Comparison of ENCODE assay signal across 1 cellular context in genomic region chr7:74650493-74651135, GRCh38.
TF ChIP-seq lines count a peak whose summit lies in the region.
"Not testable (repeated sequence)": the region's sequence is repeated elsewhere in the genome, so short reads cannot be mapped to it uniquely, and the experiment has no call there.

No MANE protein-coding gene starts in this region.

TF ChIP-seq in K562, 482 proteins besides CTCF, POLR2A, EP300 and RAD21 (continued from another document and continues in another):
- 0 out of 2 replicates have a peak, but pooled peaks have one; percentile 1 for TF ChIP-seq RAD51 (IDR thresholded peaks at IDR 0.05; ENCODE audit: borderline replicate concordance, low read depth)
- 0 out of 2 replicates have a peak, but pooled peaks have one; percentile 15 for TF ChIP-seq STAT5A (IDR thresholded peaks at IDR 0.05; ENCODE audit: borderline replicate concordance, low read length)
- peak in 1 of 2 experiments; percentile 29; a peak in 1 of 4 replicates for TF ChIP-seq NRF1 (conservative IDR thresholded peaks at IDR 0.05 in 1 of 2, IDR thresholded peaks at IDR 0.05 in 1 of 2)
- TF ChIP-seq TEAD4 (IDR thresholded peaks at IDR 0.05; ENCODE audit: low read length), result 0 out of 2 replicates have a peak, but pooled peaks have one; percentile 42
- TF ChIP-seq TEAD4 (CRISPR knock-in tag; IDR thresholded peaks at IDR 0.05; ENCODE audit: borderline replicate concordance); TOE1 (CRISPR knock-in tag; IDR thresholded peaks at IDR 0.05; ENCODE audit: borderline replicate concordance, low read depth); JUND (IDR thresholded peaks at IDR 0.05; ENCODE audit: borderline replicate concordance, low read depth, low read length): not testable (repeated sequence)
- 0 out of 2 replicates have a peak, but pooled peaks have one; percentile 2 for TF ChIP-seq TOE1 (IDR thresholded peaks at IDR 0.05; ENCODE audit: borderline replicate concordance)
- TF ChIP-seq ATF7 (IDR thresholded peaks at IDR 0.05), result 0 out of 2 replicates have a peak, but pooled peaks have one; percentile 9
- TF ChIP-seq ZNF592 (IDR thresholded peaks at IDR 0.05), result 0 out of 2 replicates have a peak, but pooled peaks have one; percentile 16
- peak; percentile 40 for TF ChIP-seq CBFA2T2 (conservative IDR thresholded peaks at IDR 0.05)
- peak; percentile 2; the same call in 1 of the 3 replicates for TF ChIP-seq JUND (tag; IDR thresholded peaks at IDR 0.05; ENCODE audit: borderline replicate concordance, low read depth, low read length)
- TF ChIP-seq MGA (IDR thresholded peaks at IDR 0.05), result 0 out of 2 replicates have a peak, but pooled peaks have one; percentile 19
- TF ChIP-seq FOSL1 (tag; conservative IDR thresholded peaks at IDR 0.05), result 0 out of 2 replicates have a peak, but pooled peaks have one; percentile 3
- peak; percentile 22; the same call in 1 of the 2 replicates for TF ChIP-seq TEAD2 (tag; IDR thresholded peaks at IDR 0.05)
- peak; percentile 55 for TF ChIP-seq ARID1B (IDR thresholded peaks at IDR 0.05)
- TF ChIP-seq EP400 (IDR thresholded peaks at IDR 0.05), result peak; percentile 37; the same call in 1 of the 2 replicates
- TF ChIP-seq MNT (conservative IDR thresholded peaks at IDR 0.05), result peak; percentile 28 to 45; a peak in 1 of 4 replicates
- TF ChIP-seq CREB3L1 (IDR thresholded peaks at IDR 0.05; ENCODE audit: borderline replicate concordance, low read depth), result peak; percentile 26; the same call in 1 of the 2 replicates
- TF ChIP-seq PRDM10 (IDR thresholded peaks at IDR 0.05; ENCODE audit: partially characterized antibody), result peak; percentile 89
- TF ChIP-seq NFIC (IDR thresholded peaks at IDR 0.05), result 0 out of 2 replicates have a peak, but pooled peaks have one; percentile 7
- TF ChIP-seq TAL1 (IDR thresholded peaks at IDR 0.05), result peak; percentile 51
- TF ChIP-seq TCF3 (CRISPR knock-in tag; IDR thresholded peaks at IDR 0.05), result 0 out of 2 replicates have a peak, but pooled peaks have one; percentile 37
